Comparison of ENCODE assay signal across 8 cellular contexts in genomic region chr16:84754353-84754856, GRCh38. TPM values are rescaled to one million over a fixed set of nuclear protein-coding genes. Genes with fewer than 3 reads are reported as not detected.
DNase-seq lines count a peak whose midpoint lies in the region; ATAC-seq and TF ChIP-seq lines count a peak whose summit lies in the region.

No MANE protein-coding gene starts in this region.

- CTCF ChIA-PET in IMR-90 (lab: Yijun Ruan, JAX), result interaction anchor here (0.6 to 2.7 kb wide), 12 partner anchors 24 to 224 kb away, joined by 3 to 25 read pairs (median 4); no protein-coding TSS in a partner anchor

- 33% methylated on average over 3 of the region's 12 CpGs; no CpG with 5 or more reads in 1 of the 2 experiments for WGBS in IMR-90 (ENCODE audit: extremely low coverage in 2 of 2, insufficient read length in 1 of 2), 2 experiments
- WGBS in suprapubic skin, result 6% methylated on average over 12 of the region's 12 CpGs

- H3K4me2 ChIP-seq in IMR-90 (ENCODE audit: low read depth, low read length), result peak overlapping the region; percentile 45; the same call in 1 of the 2 replicates
- peak overlapping the region; percentile 50 for H3K4me2 ChIP-seq in OCI-LY3 (ENCODE audit: low read length)

- H3K27me3 ChIP-seq in IMR-90 (ENCODE audit: control insufficient read depth, insufficient read depth, low read length), result no peaks in the 10 kb centered on the region
- no peaks in the 10 kb centered on the region for H3K27me3 ChIP-seq in OCI-LY3 (ENCODE audit: low read depth, low read length)
- no peaks in the 10 kb centered on the region for H3K27me3 ChIP-seq in suprapubic skin

- H3K36me3 ChIP-seq in IMR-90 (ENCODE audit: control insufficient read depth, insufficient read depth, low read length) (peaks cover 8% of the 10 kb centered on the region), OCI-LY3 (replicated peaks; ENCODE audit: low read depth, low read length) (peaks cover 30% of the 10 kb centered on the region), suprapubic skin (peaks cover 3% of the 10 kb centered on the region)

- no peak overlapping the region; the same call in 2 of the 3 replicates for H2BK15ac ChIP-seq in IMR-90 (ENCODE audit: low read depth, low read length)

- dilution Hi-C loops in IMR-90 (cut with HindIII; ENCODE audit: low sequenced_read_pairs, unreplicated experiment), result no loop called here

- peak; percentile 85 for TF ChIP-seq RAD21 in IMR-90 (IDR thresholded peaks at IDR 0.05; ENCODE audit: low read length)

- peak overlapping the region; percentile 33; the same call in 1 of the 2 replicates for H2BK20ac ChIP-seq in IMR-90 (ENCODE audit: low read depth, low read length)

- H2BK5ac ChIP-seq in IMR-90 (ENCODE audit: low read depth, low read length, poor library complexity, severe bottlenecking), result peak overlapping the region; percentile 37

- no peak overlapping the region for H2AK9ac ChIP-seq in IMR-90 (replicated peaks; ENCODE audit: low read depth, low read length, poor library complexity)

- peaks cover 98% of the 10 kb centered on the region for H3K79me2 ChIP-seq in OCI-LY3 (ENCODE audit: low read length)

- H3K9me3 Mint-ChIP-seq in activated T-cell treated with anti-CD3 and anti-CD28 coated beads, Interleukin-2, amount 50 U/mL, for 24 hours, result no peaks in the 10 kb centered on the region
- no peaks in the 10 kb centered on the region for H3K9me3 Mint-ChIP-seq in naive thymus-derived CD8-positive, alpha-beta T cell

- H3K4me3 Mint-ChIP-seq in activated T-cell treated with anti-CD3 and anti-CD28 coated beads, Interleukin-2, amount 50 U/mL, for 24 hours, result peak overlapping the region; percentile 13
- peak overlapping the region in 8 of 10 donors; percentile 6 to 68 (median 53) for H3K4me3 Mint-ChIP-seq in naive thymus-derived CD8-positive, alpha-beta T cell

- peak; percentile 61 to 70 for DNase-seq in AML-193 (lab: John Stamatoyannopoulos, UW)
- peak; percentile 93 for DNase-seq in IMR-90
- DNase-seq in activated T-cell treated with anti-CD3 and anti-CD28 coated beads, Interleukin-2, amount 50 U/mL, for 24 hours, result no peak
- DNase-seq in naive thymus-derived CD8-positive, alpha-beta T cell, result peak in 9 of 10 donors; percentile 58 to 85 (median 72)
- DNase-seq in suprapubic skin (ENCODE audit: low spot score in 2 of 2), result no peak

- H3K9ac ChIP-seq in IMR-90 (ENCODE audit: low read depth, low read length) (no peak overlapping the region), OCI-LY3 (ENCODE audit: low read length) (no peak overlapping the region)

- H4K20me1 ChIP-seq in IMR-90 (ENCODE audit: insufficient read depth, low read length), result peaks cover 59% of the 10 kb centered on the region
- H4K20me1 ChIP-seq in OCI-LY3 (ENCODE audit: insufficient read depth, low read length), result peaks cover 95% of the 10 kb centered on the region

- no peak overlapping the region for H4K91ac ChIP-seq in IMR-90 (ENCODE audit: insufficient read depth, low read depth, low read length)

- TF ChIP-seq EP300 in suprapubic skin (IDR thresholded peaks at IDR 0.05), result no peak

- POLR2A ChIA-PET in IMR-90 (lab: Charles Lee; ENCODE audit: unreplicated experiment), result interaction anchor here (0.8 kb wide), 1 partner anchor 66 kb away, joined by 3 read pairs; the partner anchor contains the start of gene CRISPLD2
- POLR2A ChIA-PET in naive thymus-derived CD8-positive, alpha-beta T cell (lab: Charles Lee), result interaction anchor here (0.5 to 2.0 kb wide), 3 partner anchors 11 to 243 kb away, joined by 3 to 5 read pairs (median 4); no protein-coding TSS in a partner anchor

- H3K4me1 Mint-ChIP-seq in activated T-cell treated with anti-CD3 and anti-CD28 coated beads, Interleukin-2, amount 50 U/mL, for 24 hours (ENCODE audit: low read depth), result peaks cover 88% of the 10 kb centered on the region
- peaks cover 38 to 88% (median 78%) of the 10 kb centered on the region in 4 donors for H3K4me1 Mint-ChIP-seq in naive thymus-derived CD8-positive, alpha-beta T cell

- H3K27ac ChIP-seq in IMR-90 (ENCODE audit: insufficient read depth, low read length) (peak overlapping the region; percentile 23; the same call in 1 of the 2 replicates), OCI-LY3 (ENCODE audit: low read length) (no peak overlapping the region), suprapubic skin (no peak overlapping the region)

- intact Hi-C loops in IMR-90 (cut with micrococcal nuclease), result loop anchor here (1.0 to 10.0 kb wide), 3 partner anchors 198 to 330 kb away; no protein-coding TSS in a partner anchor

- TF ChIP-seq POLR2A in IMR-90 (IDR thresholded peaks at IDR 0.05; ENCODE audit: low read depth, low read length), result 0 out of 2 replicates have a peak, but pooled peaks have one; percentile 23
- TF ChIP-seq POLR2A in suprapubic skin (IDR thresholded peaks at IDR 0.05), result no peak

- H3K27me3 Mint-ChIP-seq in activated T-cell treated with anti-CD3 and anti-CD28 coated beads, Interleukin-2, amount 50 U/mL, for 24 hours, result no peaks in the 10 kb centered on the region
- no peaks in the 10 kb centered on the region for H3K27me3 Mint-ChIP-seq in naive thymus-derived CD8-positive, alpha-beta T cell

- H3K4me3 ChIP-seq in IMR-90 (ENCODE audit: insufficient read depth, low read depth, low read length) (no peak overlapping the region), OCI-LY3 (ENCODE audit: low read length) (no peak overlapping the region), suprapubic skin (peak overlapping the region; percentile 5)

- peak overlapping the region; percentile 65 for H3K14ac ChIP-seq in IMR-90 (replicated peaks; ENCODE audit: low read depth, low read length)

- no peaks in the 10 kb centered on the region for H3K9me3 ChIP-seq in IMR-90 (ENCODE audit: control insufficient read depth, insufficient read depth, low read length)
- H3K9me3 ChIP-seq in OCI-LY3 (ENCODE audit: insufficient read depth, low read length), result no peaks in the 10 kb centered on the region
- H3K9me3 ChIP-seq in suprapubic skin, result no peaks in the 10 kb centered on the region

- peaks cover 24% of the 10 kb centered on the region for H3K9me1 ChIP-seq in IMR-90 (ENCODE audit: insufficient read depth, low read length)

- H3K4ac ChIP-seq in IMR-90 (ENCODE audit: low read depth, low read length), result peak overlapping the region; percentile 51; the same call in 1 of the 2 replicates

- H2BK120ac ChIP-seq in IMR-90 (ENCODE audit: low read depth, low read length), result 0 out of 2 replicates have a peak overlapping the region, but pooled peaks have one; percentile 40

- H3K36me3 Mint-ChIP-seq in activated T-cell treated with anti-CD3 and anti-CD28 coated beads, Interleukin-2, amount 50 U/mL, for 24 hours (ENCODE audit: low read depth), result peaks cover 74% of the 10 kb centered on the region
- H3K36me3 Mint-ChIP-seq in naive thymus-derived CD8-positive, alpha-beta T cell, result peaks cover 0 to 11% (median 0%) of the 10 kb centered on the region in 3 donors

- ATAC-seq in GM19025 (IDR thresholded peaks at IDR 0.05; ENCODE audit: low read depth, unreplicated experiment) (peak; percentile 54), IMR-90 (ENCODE audit: low read depth) (peak; percentile 87), esophagus mucosa (peak; percentile 82)
- peak; percentile 38 to 56 for ATAC-seq in naive thymus-derived CD8-positive, alpha-beta T cell

- in situ Hi-C loops in IMR-90 (cut with MboI; ENCODE audit: low sequenced_read_pairs), result no loop called here

- no peak overlapping the region for H2AFZ ChIP-seq in IMR-90 (replicated peaks; ENCODE audit: low read length, poor library complexity)
- no peak overlapping the region for H2AFZ ChIP-seq in OCI-LY3 (ENCODE audit: low read depth, low read length)

- H3K79me1 ChIP-seq in IMR-90 (ENCODE audit: low read depth in 1 of 2, low read length in 2 of 2), result peaks cover 38 to 95% of the 10 kb centered on the region in 2 experiments

- peak overlapping the region in 1 of 2 experiments; percentile 60; a peak in 1 of 4 replicates for H4K8ac ChIP-seq in IMR-90 (ENCODE audit: low read depth in 2 of 2, low read length in 2 of 2)

- H3K56ac ChIP-seq in IMR-90 (ENCODE audit: extremely low read depth, insufficient read depth, low read length), result no peak overlapping the region

- peak overlapping the region; percentile 54 for H3K27ac Mint-ChIP-seq in activated T-cell treated with anti-CD3 and anti-CD28 coated beads, Interleukin-2, amount 50 U/mL, for 24 hours
- H3K27ac Mint-ChIP-seq in naive thymus-derived CD8-positive, alpha-beta T cell, result peak overlapping the region; percentile 38 to 95 (median 77)

- no peak overlapping the region for H3K18ac ChIP-seq in IMR-90 (ENCODE audit: low read depth, low read length)

- no peak overlapping the region for H4K5ac ChIP-seq in IMR-90 (ENCODE audit: low read depth, low read length)

- peak; percentile 83 for TF ChIP-seq CTCF in IMR-90 (conservative IDR thresholded peaks at IDR 0.05; ENCODE audit: low read depth, low read length)
- TF ChIP-seq CTCF in OCI-LY3 (IDR thresholded peaks at IDR 0.05; ENCODE audit: low read depth, low read length), result peak; percentile 85
- peak; percentile 76 to 86 for TF ChIP-seq CTCF in suprapubic skin (IDR thresholded peaks at IDR 0.05)

- H3K4me1 ChIP-seq in IMR-90 (ENCODE audit: control insufficient read depth, insufficient read depth, low read length) (peaks cover 27% of the 10 kb centered on the region), OCI-LY3 (ENCODE audit: low read length) (peaks cover 55% of the 10 kb centered on the region), suprapubic skin (peaks cover 20% of the 10 kb centered on the region)

- no TSS peak for BruUV-seq in IMR-90 (replicated peaks; lab: Mats Ljungman, UMichigan)

- H3K23ac ChIP-seq in IMR-90 (ENCODE audit: low read depth, low read length), result peak overlapping the region; percentile 35; the same call in 1 of the 2 replicates

- H2AK5ac ChIP-seq in IMR-90 (ENCODE audit: low read depth, low read length), result peak overlapping the region; percentile 79; the same call in 1 of the 2 replicates

TF ChIP-seq in IMR-90, 13 proteins besides CTCF, POLR2A, EP300 and RAD21:
- TF ChIP-seq RCOR1 (IDR thresholded peaks at IDR 0.05; ENCODE audit: insufficient replicate concordance, low read length), result no peak
- TF ChIP-seq FOS (IDR thresholded peaks at IDR 0.05; ENCODE audit: low read depth, low read length), result no peak
- TF ChIP-seq SMC3 (IDR thresholded peaks at IDR 0.05; ENCODE audit: low read depth, low read length), result peak; percentile 88
- TF ChIP-seq BHLHE40 (IDR thresholded peaks at IDR 0.05; ENCODE audit: low read depth, low read length), result no peak
- no peak for TF ChIP-seq MAFK (IDR thresholded peaks at IDR 0.05; ENCODE audit: low read depth, low read length)

RNA-seq across cellular contexts. Expression of gene USP10, which starts 54.6 kb away (rescaled TPM):
- total RNA-seq in IMR-90 (2012; rRNA removed), result 54.3 and 61.9 TPM in 2 replicates
- 79.0 and 85.5 TPM in 2 replicates for polyA plus RNA-seq in IMR-90 (2012; rRNA removed)
- 33.5 and 44.0 TPM in 2 replicates for polyA plus RNA-seq in IMR-90 (2012; cell fraction: cytosol; rRNA removed)
- 67.7 and 84.6 TPM in 2 replicates for polyA plus RNA-seq in IMR-90 (2012; cell fraction: nucleus; rRNA removed; ENCODE audit: low replicate concordance)
- 63.0 TPM for total RNA-seq in esophagus mucosa
- 10 to 100 TPM; 79.5 to 87.3 TPM for total RNA-seq in naive thymus-derived CD8-positive, alpha-beta T cell
- 10 to 100 TPM; 61.3 to 89.8 (median 80.7) TPM for polyA plus RNA-seq in naive thymus-derived CD8-positive, alpha-beta T cell
- total RNA-seq in suprapubic skin, result 10 to 100 TPM; 58.5 to 92.2 (median 69.8) TPM

Comparison
In these comparisons a context has a peak if more than half of its experiments do, and no peak if none do; other contexts are left out.
1. DNase-seq: peak in AML-193 (2 of 2), IMR-90 (single experiment) and naive thymus-derived CD8-positive, alpha-beta T cell (9 of 10); none in activated T-cell treated with anti-CD3 and anti-CD28 coated beads, Interleukin-2, amount 50 U/mL, for 24 hours (single experiment) and suprapubic skin (0 of 2).
2. Peak in every context shown above with its lines, with median percentiles within 50 percentile points of each other: ATAC-seq and CTCF ChIP-seq.